ENCODE assay signal across 20 cellular contexts in the genomic region with DNA sequence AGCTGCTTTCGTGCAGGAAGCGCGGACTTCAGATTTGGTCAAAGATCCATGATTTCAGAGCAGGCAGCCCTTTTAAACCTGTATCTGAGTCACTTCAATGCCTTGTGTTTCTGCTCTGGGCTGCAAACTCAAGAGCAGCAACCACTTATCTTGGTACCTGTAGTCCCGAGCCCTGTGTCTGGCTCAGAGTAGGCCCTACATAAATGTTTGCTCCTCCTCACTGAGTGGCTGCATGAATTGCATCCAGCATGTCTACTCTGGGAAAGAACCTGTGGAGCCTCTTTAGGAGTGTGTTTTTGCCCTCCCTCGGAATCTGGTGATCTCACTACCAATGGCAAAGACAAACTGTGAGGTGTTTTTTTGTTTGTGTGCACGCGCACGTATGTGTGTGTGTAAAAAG.
DNase-seq lines count a peak whose midpoint lies in the region; ATAC-seq, FAIRE-seq and TF ChIP-seq lines count a peak whose summit lies in the region.
"Had no signal": no experiment of that assay in that cellular context is flagged by ENCODE, and none has a peak within 500 bp of the region (broad histone marks: within the 10 kb centered on the region; RNA-seq: fewer than 3 reads in every experiment).

No MANE protein-coding gene starts in this region.

- DNase-seq in DMS79 (lab: John Stamatoyannopoulos, UW) (peak; percentile 47), NCI-H510A (lab: John Stamatoyannopoulos, UW) (peak; percentile 52), lung (ENCODE audit: low spot score) (peak; percentile 38), Calu3 (no peak), D721Med (ENCODE audit: insufficient read length, low spot score) (no peak), NCI-H524 treated with DMSO at 0.1 percent for 48 hours (lab: John Stamatoyannopoulos, UW) (no peak)
- DNase-seq: H7; IMR-90; Karpas-422; MG63; NCI-H1694; NCI-H2081 treated with DMSO at 0.1 percent for 48 hours; NCI-H446; NK-92 treated with Interleukin-12 subunit alpha and Interleukin-12 subunit beta, amount 100 ng/mL, for 24 hours; Right ventricle myocardium superior had no signal

- H3K27ac Mint-ChIP-seq in Calu3 (ENCODE audit: unreplicated experiment): no peak overlapping the region
- H3K27ac Mint-ChIP-seq: T-helper 2 cell treated with Interferon-gamma antibody and Interleukin-4, amounts not matched to agents 5 μg/mL and 100 μg/mL, for 36 hours had no signal

- no TSS peak for BruUV-seq in Calu3 (replicated peaks; lab: Mats Ljungman, UMichigan)

- H3K9ac ChIP-seq in BLaER1: no peak overlapping the region
- H3K9ac ChIP-seq: SK-N-SH had no signal

- CTCF ChIA-PET in Calu3 (lab: Charles Lee): no interaction called here

- peaks cover 29% of the 10 kb centered on the region for H3K4me1 Mint-ChIP-seq in Calu3 (ENCODE audit: low read depth, unreplicated experiment)

- H3K27ac ChIP-seq in BLaER1 (no peak overlapping the region), lung (ENCODE audit: low read depth in 1 of 2, low read length in 1 of 2) (peak overlapping the region in 1 of 2 donors; percentile 33)
- H3K27ac ChIP-seq: C4-2B had no signal

- H3K9me3 Mint-ChIP-seq in Calu3 (ENCODE audit: low read depth, unreplicated experiment): no peaks in the 10 kb centered on the region

- H3K36me3 Mint-ChIP-seq in Calu3 (ENCODE audit: insufficient read depth, unreplicated experiment): no peaks in the 10 kb centered on the region

- H3K9me3 ChIP-seq in BLaER1: peaks cover 14% of the 10 kb centered on the region
- peaks cover under 1 to 4% of the 10 kb centered on the region in 2 donors for H3K9me3 ChIP-seq in lung (ENCODE audit: control insufficient read depth in 2 of 2, insufficient read depth in 1 of 2, low read length in 1 of 2)
- H3K9me3 ChIP-seq: MG63, SK-N-SH had no signal

- peaks cover 84% of the 10 kb centered on the region for H3K4me1 ChIP-seq in BLaER1
- H3K4me1 ChIP-seq in lung (ENCODE audit: control insufficient read depth in 2 of 2, insufficient read depth in 2 of 2, low read length in 2 of 2): peaks cover 0 to 8% of the 10 kb centered on the region in 2 donors

- H3K4me3 Mint-ChIP-seq in Calu3 (ENCODE audit: low read depth, unreplicated experiment): no peak overlapping the region
- H3K4me3 Mint-ChIP-seq: T-helper 2 cell treated with Interferon-gamma antibody and Interleukin-4, amounts not matched to agents 5 μg/mL and 100 μg/mL, for 36 hours had no signal

- TF ChIP-seq CTCF in lung (IDR thresholded peaks at IDR 0.05; ENCODE audit: control extremely low read depth, extremely low read depth): no peak
- no peak for TF ChIP-seq CTCF in Calu3 (IDR thresholded peaks at IDR 0.05; ENCODE audit: unreplicated experiment)
- TF ChIP-seq CTCF in D721Med (IDR thresholded peaks at IDR 0.05; ENCODE audit: insufficient read depth, missing control alignments): no peak

- intact Hi-C loops in Calu3 (cut with micrococcal nuclease; ENCODE audit: unreplicated experiment): loop anchor here (5.0 kb wide), 1 partner anchor 185 kb away; no protein-coding TSS in a partner anchor

- ATAC-seq in lung (ENCODE audit: insufficient read depth, low FRiP score): peak; percentile 38

- 70 to 90% methylated on average over 8 of the region's 8 CpGs for WGBS in lung, 2 donors

- no peaks in the 10 kb centered on the region for H3K27me3 ChIP-seq in BLaER1
- H3K27me3 ChIP-seq in lung (ENCODE audit: control insufficient read depth, insufficient read depth): no peaks in the 10 kb centered on the region
- H3K27me3 ChIP-seq: MG63 had no signal

- no peak for FAIRE-seq in D721Med (lab: Jason Lieb, UNC)
- FAIRE-seq: HTR-8/SVneo had no signal

- no peaks in the 10 kb centered on the region for H3K36me3 ChIP-seq in BLaER1
- H3K36me3 ChIP-seq in lung (ENCODE audit: control insufficient read depth in 2 of 2, insufficient read depth in 2 of 2, low read length in 2 of 2): no peaks in the 10 kb centered on the region
- H3K36me3 ChIP-seq: MG63 had no signal

- H3K4me2 ChIP-seq in BLaER1: peak overlapping the region; percentile 27; the same call in 1 of the 2 replicates
- H3K4me2 ChIP-seq: SK-N-SH had no signal

- H3K4me3 ChIP-seq in BLaER1: no peak overlapping the region
- no peak overlapping the region for H3K4me3 ChIP-seq in lung
- H3K4me3 ChIP-seq: MG63 had no signal

- H4K20me1 ChIP-seq in BLaER1: no peaks in the 10 kb centered on the region

- no peaks in the 10 kb centered on the region for H3K27me3 Mint-ChIP-seq in Calu3 (ENCODE audit: unreplicated experiment)

Comparison
In these comparisons a context has a peak if more than half of its experiments do, and no peak if none do; other contexts are left out.
1. DNase-seq: peak in DMS79 (single experiment), NCI-H510A (single experiment) and lung (single experiment); none in Calu3 (single experiment), D721Med (single experiment) and NCI-H524 treated with DMSO at 0.1 percent for 48 hours (single experiment).